Comparison of ENCODE assay signal across 25 cellular contexts in genomic region chr9:94932647-94933415, GRCh38.
DNase-seq lines count a peak whose midpoint lies in the region; ATAC-seq, FAIRE-seq and TF ChIP-seq lines count a peak whose summit lies in the region.
"Had no signal": no experiment of that assay in that cellular context is flagged by ENCODE, and none has a peak within 500 bp of the region (broad histone marks: within the 10 kb centered on the region; RNA-seq: fewer than 3 reads in every experiment).

No MANE protein-coding gene starts in this region.

- 91 to 93% methylated on average over 9 to 10 of the region's 10 CpGs for WGBS in endodermal cell (ENCODE audit: insufficient coverage in 1 of 2, insufficient read length in 1 of 2), 2 experiments
- 59 to 70% methylated on average over 5 to 10 of the region's 10 CpGs for WGBS in transverse colon (ENCODE audit: low coverage in 1 of 2), 2 donors

- H3K36me3 Mint-ChIP-seq in endodermal cell (ENCODE audit: low read depth), result peaks cover 10% of the 10 kb centered on the region
- no peaks in the 10 kb centered on the region for H3K36me3 Mint-ChIP-seq in nephron progenitor cell (ENCODE audit: low read depth)
- H3K36me3 Mint-ChIP-seq: activated naive CD8-positive, alpha-beta T cell treated with anti-CD3 and anti-CD28 coated beads for 36 hours had no signal

- DNase-seq in NT2/D1 (ENCODE audit: low read depth, low spot score) (no peak), endodermal cell (peak; percentile 30), nephron progenitor cell (no peak), transverse colon (no peak), D721Med (ENCODE audit: insufficient read length, low spot score) (no peak), BE2C (no peak)
- DNase-seq: activated CD4-positive, alpha-beta T cell treated with anti-CD3 and anti-CD28 coated beads for 1 hour; activated naive CD8-positive, alpha-beta T cell treated with anti-CD3 and anti-CD28 coated beads for 36 hours; CD8-positive, alpha-beta memory T cell; head of caudate nucleus; NCI-H2081 treated with DMSO at 0.1 percent for 48 hours; NCI-H524 treated with DMSO at 0.1 percent for 48 hours; pancreas; RPMI8226; stimulated activated CD4-positive, alpha-beta T cell treated with anti-CD3 and anti-CD28 coated beads, Interleukin-1b, Interleukin-23, amount 100 ng/mL, for 48 hours; stimulated activated naive B cell treated with anti-CD40 and anti-IgM and Interleukin-4, amounts not matched to agents 10 μg/mL and 1 μg/mL and 100 μg/mL, for 72 hours; SW 1271; thyroid gland had no signal

- peak overlapping the region; percentile 13 for H3K9ac ChIP-seq in NT2/D1 (ENCODE audit: insufficient read length, low read depth)
- no peak overlapping the region for H3K9ac ChIP-seq in endodermal cell (ENCODE audit: extremely low read depth, low read length, poor library complexity, severe bottlenecking)

- H3K27me3 Mint-ChIP-seq in endodermal cell (ENCODE audit: insufficient read depth), result no peaks in the 10 kb centered on the region
- H3K27me3 Mint-ChIP-seq in nephron progenitor cell (ENCODE audit: low read depth, poor library complexity), result no peaks in the 10 kb centered on the region
- H3K27me3 Mint-ChIP-seq: activated naive CD8-positive, alpha-beta T cell treated with anti-CD3 and anti-CD28 coated beads for 36 hours; activated T-helper 17 cell treated with anti-CD3 and anti-CD28 coated beads, Interleukin-2, amount 50 U/mL, for 72 hours; brain; CD8-positive, alpha-beta memory T cell; stimulated activated naive B cell treated with anti-CD40 and anti-IgM and Interleukin-4, amounts not matched to agents 10 μg/mL and 1 μg/mL and 100 μg/mL, for 72 hours had no signal

- H3K4me3 ChIP-seq in NT2/D1 (ENCODE audit: insufficient read length, low read depth) (no peak overlapping the region), endodermal cell (ENCODE audit: low read length) (no peak overlapping the region), transverse colon (no peak overlapping the region), BE2C (ENCODE audit: low read depth, low read length) (no peak overlapping the region)
- H3K4me3 ChIP-seq: pancreas, thyroid gland had no signal

- peaks cover 11% of the 10 kb centered on the region for H3K4me1 ChIP-seq in NT2/D1 (ENCODE audit: insufficient read depth, insufficient read length)
- no peaks in the 10 kb centered on the region for H3K4me1 ChIP-seq in endodermal cell (ENCODE audit: control insufficient read depth, insufficient read depth, low read length)
- peaks cover 0 to 44% (median 18%) of the 10 kb centered on the region in 4 donors for H3K4me1 ChIP-seq in transverse colon
- H3K4me1 ChIP-seq in BE2C, result peaks cover 14% of the 10 kb centered on the region
- H3K4me1 ChIP-seq: pancreas had no signal

- H3K36me3 ChIP-seq in NT2/D1 (ENCODE audit: insufficient read depth, insufficient read length, low read length), result peaks cover 41% of the 10 kb centered on the region
- H3K36me3 ChIP-seq in endodermal cell (ENCODE audit: control insufficient read depth, insufficient read depth, low read length), result no peaks in the 10 kb centered on the region
- H3K36me3 ChIP-seq in transverse colon, result no peaks in the 10 kb centered on the region
- H3K36me3 ChIP-seq in BE2C, result no peaks in the 10 kb centered on the region
- H3K36me3 ChIP-seq: pancreas, thyroid gland had no signal

- H3K4me3 Mint-ChIP-seq in endodermal cell, result no peak overlapping the region
- no peak overlapping the region for H3K4me3 Mint-ChIP-seq in nephron progenitor cell
- H3K4me3 Mint-ChIP-seq: activated naive CD8-positive, alpha-beta T cell treated with anti-CD3 and anti-CD28 coated beads for 36 hours; activated T-helper 17 cell treated with anti-CD3 and anti-CD28 coated beads, Interleukin-2, amount 50 U/mL, for 72 hours; brain; CD8-positive, alpha-beta memory T cell; stimulated activated naive B cell treated with anti-CD40 and anti-IgM and Interleukin-4, amounts not matched to agents 10 μg/mL and 1 μg/mL and 100 μg/mL, for 72 hours had no signal

- no peak for ATAC-seq in GM21737 (IDR thresholded peaks at IDR 0.05; ENCODE audit: unreplicated experiment)
- ATAC-seq in HG03135 (IDR thresholded peaks at IDR 0.05; ENCODE audit: unreplicated experiment), result no peak
- ATAC-seq: activated T-helper 17 cell treated with anti-CD3 and anti-CD28 coated beads, Interleukin-2, amount 50 U/mL, for 72 hours; stimulated activated naive B cell treated with anti-CD40 and anti-IgM and Interleukin-4, amounts not matched to agents 10 μg/mL and 1 μg/mL and 100 μg/mL, for 72 hours had no signal

- H3K4me1 Mint-ChIP-seq in endodermal cell, result peaks cover 4% of the 10 kb centered on the region
- peaks cover 47% of the 10 kb centered on the region for H3K4me1 Mint-ChIP-seq in nephron progenitor cell
- H3K4me1 Mint-ChIP-seq: CD8-positive, alpha-beta memory T cell had no signal

- FAIRE-seq in D721Med (lab: Jason Lieb, UNC), result no peak
- FAIRE-seq: colon, endometrium, H54, pancreas had no signal

- H3K9me3 ChIP-seq in NT2/D1 (ENCODE audit: insufficient read depth, low read length) (no peaks in the 10 kb centered on the region), endodermal cell (ENCODE audit: control insufficient read depth, low read length) (no peaks in the 10 kb centered on the region), transverse colon (no peaks in the 10 kb centered on the region), BE2C (no peaks in the 10 kb centered on the region; the same call in 1 of the 2 replicates)
- H3K9me3 ChIP-seq: pancreas, thyroid gland had no signal

- no peak for TF ChIP-seq EP300 in transverse colon (IDR thresholded peaks at IDR 0.05; ENCODE audit: low read depth)

- no peaks in the 10 kb centered on the region for H3K27me3 ChIP-seq in NT2/D1 (ENCODE audit: insufficient read depth, insufficient read length)
- no peaks in the 10 kb centered on the region for H3K27me3 ChIP-seq in endodermal cell (ENCODE audit: control insufficient read depth, insufficient read depth, low read length, poor library complexity, severe bottlenecking)
- H3K27me3 ChIP-seq in transverse colon, result no peaks in the 10 kb centered on the region
- no peaks in the 10 kb centered on the region for H3K27me3 ChIP-seq in BE2C
- H3K27me3 ChIP-seq: pancreas, thyroid gland had no signal

- H3K9me3 Mint-ChIP-seq in endodermal cell, result no peaks in the 10 kb centered on the region
- no peaks in the 10 kb centered on the region for H3K9me3 Mint-ChIP-seq in nephron progenitor cell
- H3K9me3 Mint-ChIP-seq: activated naive CD8-positive, alpha-beta T cell treated with anti-CD3 and anti-CD28 coated beads for 36 hours; activated T-helper 17 cell treated with anti-CD3 and anti-CD28 coated beads, Interleukin-2, amount 50 U/mL, for 72 hours; brain; CD8-positive, alpha-beta memory T cell; stimulated activated naive B cell treated with anti-CD40 and anti-IgM and Interleukin-4, amounts not matched to agents 10 μg/mL and 1 μg/mL and 100 μg/mL, for 72 hours had no signal

- intact Hi-C loops in transverse colon (cut with DNase I; ENCODE audit: low total_unique reads), result no loop called here

- TF ChIP-seq POLR2A in transverse colon (IDR thresholded peaks at IDR 0.05), result no peak

- TF ChIP-seq CTCF in endodermal cell (conservative IDR thresholded peaks at IDR 0.05) (no peak), nephron progenitor cell (IDR thresholded peaks at IDR 0.05) (no peak), transverse colon (IDR thresholded peaks at IDR 0.05) (no peak), D721Med (IDR thresholded peaks at IDR 0.05; ENCODE audit: insufficient read depth, missing control alignments) (no peak), BE2C (IDR thresholded peaks at IDR 0.05; ENCODE audit: low read depth, low read length) (no peak)

- no peak overlapping the region for H3K27ac Mint-ChIP-seq in endodermal cell
- peak overlapping the region; percentile 54 for H3K27ac Mint-ChIP-seq in nephron progenitor cell
- H3K27ac Mint-ChIP-seq: activated naive CD8-positive, alpha-beta T cell treated with anti-CD3 and anti-CD28 coated beads for 36 hours; activated T-helper 17 cell treated with anti-CD3 and anti-CD28 coated beads, Interleukin-2, amount 50 U/mL, for 72 hours; stimulated activated naive B cell treated with anti-CD40 and anti-IgM and Interleukin-4, amounts not matched to agents 10 μg/mL and 1 μg/mL and 100 μg/mL, for 72 hours had no signal

- in situ Hi-C loops in transverse colon (cut with MboI; ENCODE audit: low pct_ligation_motif_present in 1 of 4, low pct_unique_long_range_greater_than_20kb in 1 of 4, low sequenced_read_pairs in 3 of 4), result loop anchor here in 1 of 4 donors (25.0 kb wide), 1 partner anchor 96 kb away; no protein-coding TSS in a partner anchor

- H3K27ac ChIP-seq in endodermal cell (ENCODE audit: low read depth, low read length) (peak overlapping the region; percentile 38), transverse colon (peak overlapping the region; percentile 27 to 73 (median 53))
- H3K27ac ChIP-seq: pancreas had no signal
